20 cellular contexts compared by ENCODE assay signal in genomic region chr3:127700406-127700805, GRCh38. TPM values are rescaled to one million over a fixed set of nuclear protein-coding genes. Genes with fewer than 3 reads are reported as not detected.
DNase-seq lines count a peak whose midpoint lies in the region; ATAC-seq, FAIRE-seq and TF ChIP-seq lines count a peak whose summit lies in the region.
"Had no signal": no experiment of that assay in that cellular context is flagged by ENCODE, and none has a peak within 500 bp of the region (broad histone marks: within the 10 kb centered on the region; RNA-seq: fewer than 3 reads in every experiment).

No MANE protein-coding gene starts in this region.

- H3K4me1 ChIP-seq in endodermal cell (ENCODE audit: control insufficient read depth, insufficient read depth, low read length) (no peaks in the 10 kb centered on the region), lower lobe of right lung (peaks cover 71% of the 10 kb centered on the region), stomach (peaks cover 37 to 71% (median 48%) of the 10 kb centered on the region in 4 donors)

- no peak overlapping the region for H3K4me3 ChIP-seq in endodermal cell (ENCODE audit: low read length)
- no peak overlapping the region for H3K4me3 ChIP-seq in lower lobe of right lung
- H3K4me3 ChIP-seq in stomach: no peak overlapping the region

- H3K36me3 ChIP-seq in endodermal cell (ENCODE audit: control insufficient read depth, insufficient read depth, low read length): no peaks in the 10 kb centered on the region
- peaks cover 5% of the 10 kb centered on the region for H3K36me3 ChIP-seq in lower lobe of right lung
- peaks cover 0 to 8% (median 0%) of the 10 kb centered on the region in 4 donors for H3K36me3 ChIP-seq in stomach

- H3K27ac Mint-ChIP-seq in endodermal cell: peak overlapping the region; percentile 19
- H3K27ac Mint-ChIP-seq: activated CD8-positive, alpha-beta T cell treated with anti-CD3 and anti-CD28 coated beads for 36 hours; activated naive CD4-positive, alpha-beta T cell treated with anti-CD3 and anti-CD28 coated beads, Interleukin-2, amount 50 U/mL, for 24 hours; activated T-cell treated with anti-CD3 and anti-CD28 coated beads, Interleukin-2, amount 50 U/mL, for 72 hours; stimulated activated naive CD8-positive, alpha-beta T cell treated with anti-CD3 and anti-CD28 coated beads, Interleukin-15, Interleukin-2, amounts not matched to agents 100 ng/mL and 50 ng/mL, for 24 hours; T-helper 1 cell treated with Interleukin-12 subunit alpha and Interleukin-12 subunit beta and Interleukin-4 antibody, amounts not matched to agents 30 μg/mL and 1 μg/mL, for 36 hours had no signal

- H3K9me3 ChIP-seq in endodermal cell (ENCODE audit: control insufficient read depth, low read length) (no peaks in the 10 kb centered on the region), lower lobe of right lung (no peaks in the 10 kb centered on the region), stomach (no peaks in the 10 kb centered on the region)

- no peaks in the 10 kb centered on the region for H3K27me3 Mint-ChIP-seq in endodermal cell (ENCODE audit: insufficient read depth)
- H3K27me3 Mint-ChIP-seq: activated naive CD4-positive, alpha-beta T cell treated with anti-CD3 and anti-CD28 coated beads, Interleukin-2, amount 50 U/mL, for 24 hours had no signal

- H3K27me3 ChIP-seq in endodermal cell (ENCODE audit: control insufficient read depth, insufficient read depth, low read length, poor library complexity, severe bottlenecking) (no peaks in the 10 kb centered on the region), lower lobe of right lung (ENCODE audit: low read depth) (no peaks in the 10 kb centered on the region), stomach (no peaks in the 10 kb centered on the region)

- no peak for ATAC-seq in lower lobe of right lung
- ATAC-seq: activated CD8-positive, alpha-beta T cell treated with anti-CD3 and anti-CD28 coated beads for 36 hours; activated T-cell treated with anti-CD3 and anti-CD28 coated beads, Interleukin-2, amount 50 U/mL, for 72 hours; HCT116 had no signal

- FAIRE-seq in GM19239 (lab: Jason Lieb, UNC): no peak
- FAIRE-seq: islet of Langerhans had no signal

- peaks cover 4% of the 10 kb centered on the region for H3K4me1 Mint-ChIP-seq in endodermal cell

- H3K27ac ChIP-seq in VCaP (peak overlapping the region; percentile 98; the same call in 1 of the 2 replicates), endodermal cell (ENCODE audit: low read depth, low read length) (no peak overlapping the region), lower lobe of right lung (no peak overlapping the region), stomach (peak overlapping the region in 3 of 5 donors; percentile 90 to 91 (median 90))

- TF ChIP-seq CTCF in VCaP (conservative IDR thresholded peaks at IDR 0.05): no peak
- peak; percentile 40 for TF ChIP-seq CTCF in endodermal cell (conservative IDR thresholded peaks at IDR 0.05)
- no peak for TF ChIP-seq CTCF in lower lobe of right lung (IDR thresholded peaks at IDR 0.05)
- TF ChIP-seq CTCF in stomach (IDR thresholded peaks at IDR 0.05): no peak
- no peak for TF ChIP-seq CTCF in GM10266 (IDR thresholded peaks at IDR 0.05; ENCODE audit: control insufficient read depth, insufficient read depth, low read depth, missing control alignments)

- TF ChIP-seq EP300 in stomach (IDR thresholded peaks at IDR 0.05): no peak

- 88 to 95% methylated on average over 5 of the region's 5 CpGs for WGBS in endodermal cell (ENCODE audit: insufficient coverage in 1 of 2, insufficient read length in 1 of 2), 2 experiments
- 60 to 82% (median 76%) methylated on average over 5 of the region's 5 CpGs for WGBS in stomach, 5 donors

- no peak overlapping the region for H3K4me3 Mint-ChIP-seq in endodermal cell
- H3K4me3 Mint-ChIP-seq: activated CD8-positive, alpha-beta T cell treated with anti-CD3 and anti-CD28 coated beads for 36 hours; activated naive CD4-positive, alpha-beta T cell treated with anti-CD3 and anti-CD28 coated beads, Interleukin-2, amount 50 U/mL, for 24 hours; activated T-cell treated with anti-CD3 and anti-CD28 coated beads, Interleukin-2, amount 50 U/mL, for 72 hours; stimulated activated naive CD8-positive, alpha-beta T cell treated with anti-CD3 and anti-CD28 coated beads, Interleukin-15, Interleukin-2, amounts not matched to agents 100 ng/mL and 50 ng/mL, for 24 hours; T-helper 1 cell treated with Interleukin-12 subunit alpha and Interleukin-12 subunit beta and Interleukin-4 antibody, amounts not matched to agents 30 μg/mL and 1 μg/mL, for 36 hours had no signal

- H3K9ac ChIP-seq in endodermal cell (ENCODE audit: extremely low read depth, low read length, poor library complexity, severe bottlenecking): no peak overlapping the region

- no peaks in the 10 kb centered on the region for H3K36me3 Mint-ChIP-seq in endodermal cell (ENCODE audit: low read depth)
- H3K36me3 Mint-ChIP-seq: activated naive CD4-positive, alpha-beta T cell treated with anti-CD3 and anti-CD28 coated beads, Interleukin-2, amount 50 U/mL, for 24 hours had no signal

- DNase-seq in endodermal cell (no peak), lower lobe of right lung (peak; percentile 14), stomach (no peak), NCI-H2029 treated with DMSO at 0.1 percent for 48 hours (lab: John Stamatoyannopoulos, UW) (no peak), GM10266 (ENCODE audit: extremely low spot score) (no peak), NCI-H1436 (lab: John Stamatoyannopoulos, UW) (no peak), GM19239 (ENCODE audit: insufficient read length, low spot score) (no peak)
- DNase-seq: activated CD8-positive, alpha-beta T cell treated with anti-CD3 and anti-CD28 coated beads for 36 hours; activated T-cell treated with anti-CD3 and anti-CD28 coated beads, Interleukin-2, amount 50 U/mL, for 72 hours; Kasumi-1; NCI-H2107; OCI-M1; retina; SIG-M5 had no signal

- peaks cover 13% of the 10 kb centered on the region for H3K9me3 Mint-ChIP-seq in endodermal cell
- H3K9me3 Mint-ChIP-seq: activated naive CD4-positive, alpha-beta T cell treated with anti-CD3 and anti-CD28 coated beads, Interleukin-2, amount 50 U/mL, for 24 hours; stimulated activated naive CD8-positive, alpha-beta T cell treated with anti-CD3 and anti-CD28 coated beads, Interleukin-15, Interleukin-2, amounts not matched to agents 100 ng/mL and 50 ng/mL, for 24 hours; T-helper 1 cell treated with Interleukin-12 subunit alpha and Interleukin-12 subunit beta and Interleukin-4 antibody, amounts not matched to agents 30 μg/mL and 1 μg/mL, for 36 hours had no signal

- intact Hi-C loops in lower lobe of right lung (cut with DNase I) (no loop called here), stomach (cut with DNase I; ENCODE audit: low total_unique reads) (no loop called here)

- no peak for TF ChIP-seq POLR2A in stomach (IDR thresholded peaks at IDR 0.05)

RNA-seq across cellular contexts. Expression of gene ABTB1, which starts 27.7 kb away (rescaled TPM):
- total RNA-seq in endodermal cell (10 to 100 TPM; 10.7 to 14.4 TPM), lower lobe of right lung (56.6 TPM), stomach (100 to 1,000 TPM in 1 of 5 donors, 10 to 100 TPM in 4; 22.0 to 113 (median 56.6) TPM)
- 8.1 TPM for polyA plus RNA-seq in endodermal cell (2013, experiment 1 of 2)
- 6.5 TPM for polyA plus RNA-seq in endodermal cell (2013, experiment 2 of 2)
- 10 to 100 TPM; 25.7 to 36.3 (median 34.4) TPM for polyA plus RNA-seq in stomach

Comparison
In these comparisons a context has a peak if more than half of its experiments do, and no peak if none do; other contexts are left out.
1. H3K27ac ChIP-seq: peak in VCaP (single experiment) and stomach (3 of 5); none in endodermal cell (single experiment) and lower lobe of right lung (single experiment).